In genomic region chr13:50907781-50908180, GRCh38 we compare ENCODE assay signal across 1 cellular context.
TF ChIP-seq lines count a peak whose summit lies in the region.

No MANE protein-coding gene starts in this region.

TF ChIP-seq in GM12878, 131 proteins besides CTCF, POLR2A, EP300 and RAD21 (continued from another document):
- TF ChIP-seq NKRF (conservative IDR thresholded peaks at IDR 0.05), result no peak
- TF ChIP-seq SREBF1 (IDR thresholded peaks at IDR 0.05; ENCODE audit: low read length), result no peak
- TF ChIP-seq TARDBP (IDR thresholded peaks at IDR 0.05; ENCODE audit: borderline replicate concordance), result no peak
- no peak for TF ChIP-seq ZNF622 (IDR thresholded peaks at IDR 0.05)
- TF ChIP-seq RB1 (IDR thresholded peaks at IDR 0.05; ENCODE audit: borderline replicate concordance), result no peak
- no peak for TF ChIP-seq FOXK2 (IDR thresholded peaks at IDR 0.05)
- TF ChIP-seq NFXL1 (IDR thresholded peaks at IDR 0.05; ENCODE audit: borderline replicate concordance), result no peak
- no peak for TF ChIP-seq LARP7 (IDR thresholded peaks at IDR 0.05)
